ENCODE assay signal across 9 cellular contexts in the genomic region with DNA sequence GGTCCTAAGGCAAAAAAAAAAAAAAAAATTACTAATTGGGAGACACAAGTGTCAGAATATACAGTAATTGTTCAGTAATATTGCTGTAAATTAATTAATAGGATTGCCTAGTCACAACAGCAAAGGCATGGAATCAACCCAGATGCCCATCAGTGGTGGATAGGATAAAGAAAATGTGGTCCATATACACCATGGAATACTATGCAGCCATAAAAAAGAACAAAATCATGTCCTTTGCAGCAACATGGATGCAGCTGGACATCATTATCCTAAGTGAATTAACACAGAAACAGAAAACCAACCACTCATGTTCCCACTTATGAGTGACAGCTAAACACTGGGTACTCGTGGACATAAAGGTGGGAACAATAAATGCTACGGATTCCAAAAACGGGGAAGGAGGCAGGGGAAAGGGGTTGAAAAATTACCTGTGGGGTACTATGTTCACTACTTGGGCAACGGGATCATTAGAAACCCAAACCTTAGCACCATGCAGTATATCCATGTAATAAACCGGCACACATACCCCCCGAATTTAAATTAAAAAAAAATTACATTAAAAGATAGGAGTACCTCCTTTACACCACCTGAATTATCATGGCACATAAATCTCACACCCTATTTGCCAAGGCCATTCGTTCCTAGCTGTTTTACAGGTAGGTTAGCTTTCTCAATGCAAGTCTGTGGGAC. TPM values are rescaled to one million over a fixed set of nuclear protein-coding genes. Genes with fewer than 3 reads are reported as not detected.
DNase-seq lines count a peak whose midpoint lies in the region; ATAC-seq, FAIRE-seq and TF ChIP-seq lines count a peak whose summit lies in the region.
"Had no signal": no experiment of that assay in that cellular context is flagged by ENCODE, and none has a peak within 500 bp of the region (broad histone marks: within the 10 kb centered on the region; RNA-seq: fewer than 3 reads in every experiment).

No MANE protein-coding gene starts in this region.

- peak overlapping the region; percentile 94 for H3K4me3 Mint-ChIP-seq in activated CD4-positive, alpha-beta T cell treated with anti-CD3 and anti-CD28 coated beads, Interleukin-2, amount 10 ng/mL, durations not matched to agents 7 days and 5 days
- H3K4me3 Mint-ChIP-seq in activated naive CD8-positive, alpha-beta T cell, result peak overlapping the region; percentile 98

- peaks cover 20% of the 10 kb centered on the region for H3K4me1 Mint-ChIP-seq in activated CD4-positive, alpha-beta T cell treated with anti-CD3 and anti-CD28 coated beads, Interleukin-2, amount 10 ng/mL, durations not matched to agents 7 days and 5 days
- H3K4me1 Mint-ChIP-seq in activated naive CD8-positive, alpha-beta T cell (ENCODE audit: low read depth), result peaks cover 34% of the 10 kb centered on the region

- no peaks in the 10 kb centered on the region; the same call in 1 of the 2 replicates for H3K9me3 ChIP-seq in HepG2 (ENCODE audit: low read length)
- no peaks in the 10 kb centered on the region for H3K9me3 ChIP-seq in thoracic aorta

- no peaks in the 10 kb centered on the region for H3K27me3 Mint-ChIP-seq in activated CD4-positive, alpha-beta T cell treated with anti-CD3 and anti-CD28 coated beads, Interleukin-2, amount 10 ng/mL, durations not matched to agents 7 days and 5 days
- no peaks in the 10 kb centered on the region for H3K27me3 Mint-ChIP-seq in activated naive CD8-positive, alpha-beta T cell

- CTCF ChIA-PET in activated CD4-positive, alpha-beta T cell treated with anti-CD3 and anti-CD28 coated beads, Interleukin-2, amount 10 ng/mL, durations not matched to agents 7 days and 5 days (lab: Charles Lee), result interaction anchor here (0.6 to 1.6 kb wide), 10 partner anchors 12 to 165 kb away, joined by 3 to 5 read pairs (median 4); no protein-coding TSS in a partner anchor
- CTCF ChIA-PET in HepG2 (lab: Yijun Ruan, JAX; ENCODE audit: low intra/inter-chr PET ratio, low total read pairs), result interaction anchor here (1.1 to 2.2 kb wide), 2 partner anchors 8 to 110 kb away, joined by 3 to 7 read pairs; no protein-coding TSS in a partner anchor

- H3K36me3 ChIP-seq in HepG2 (replicated peaks in 1 of 2; ENCODE audit: control insufficient read depth in 1 of 2, insufficient read depth in 2 of 2, low read length in 2 of 2), result peaks cover 4 to 14% of the 10 kb centered on the region in 2 experiments; a peak in 4 of 5 replicates
- H3K36me3 ChIP-seq in thoracic aorta, result no peaks in the 10 kb centered on the region
- H3K36me3 ChIP-seq: WERI-Rb-1 had no signal

- TF ChIP-seq CTCF in HepG2 (CRISPR knock-in tag; IDR thresholded peaks at IDR 0.05) (no peak), thoracic aorta (IDR thresholded peaks at IDR 0.05) (no peak)

- ATAC-seq in HepG2 (no peak; the same call in 2 of the 3 replicates), thoracic aorta (ENCODE audit: insufficient number of reproducible peaks, low FRiP score, low read depth) (no peak), HG02970 (IDR thresholded peaks at IDR 0.05; ENCODE audit: low FRiP score, unreplicated experiment) (no peak), GM18873 (IDR thresholded peaks at IDR 0.05; ENCODE audit: low FRiP score, unreplicated experiment) (no peak)

- peaks cover 50% of the 10 kb centered on the region for H3K4me1 ChIP-seq in HepG2 (ENCODE audit: insufficient read depth, low read length)
- peaks cover 14 to 23% of the 10 kb centered on the region in 2 donors for H3K4me1 ChIP-seq in thoracic aorta (ENCODE audit: control insufficient read depth in 1 of 2, low read depth in 2 of 2)

- intact Hi-C loops in HepG2 (cut with micrococcal nuclease; ENCODE audit: unreplicated experiment), result no loop called here

- TF ChIP-seq EP300 in HepG2 (IDR thresholded peaks at IDR 0.05; ENCODE audit: low read depth in 2 of 2, low read length in 2 of 2), result no peak
- no peak for TF ChIP-seq EP300 in HepG2 (CRISPR knock-in tag; IDR thresholded peaks at IDR 0.05; ENCODE audit: borderline replicate concordance)

- TF ChIP-seq POLR2A in HepG2 (IDR thresholded peaks at IDR 0.05; ENCODE audit: insufficient read depth in 1 of 2, low read depth in 2 of 2, low read length in 2 of 2), result no peak

- H3K4me3 ChIP-seq in HepG2 (replicated peaks in 1 of 3; ENCODE audit: insufficient read depth in 1 of 3, low read depth in 2 of 3, low read length in 3 of 3), result peak overlapping the region; percentile 77 to 100 (median 82)
- peak overlapping the region; percentile 88 for H3K4me3 ChIP-seq in thoracic aorta

- FAIRE-seq in HepG2 (lab: Jason Lieb, UNC), result no peak

- POLR2A ChIA-PET in activated CD4-positive, alpha-beta T cell treated with anti-CD3 and anti-CD28 coated beads, Interleukin-2, amount 10 ng/mL, durations not matched to agents 7 days and 5 days (lab: Charles Lee), result interaction anchor here (0.7 kb wide), 1 partner anchor 657 kb away, joined by 3 read pairs; no protein-coding TSS in a partner anchor
- POLR2A ChIA-PET in HepG2 (lab: Yijun Ruan, JAX), result interaction anchor here (0.7 to 2.7 kb wide), 14 partner anchors 12 to 706 kb away, joined by 3 to 24 read pairs (median 7); no protein-coding TSS in a partner anchor

- peaks cover 24% of the 10 kb centered on the region; the same call in 1 of the 2 replicates for H4K20me1 ChIP-seq in HepG2 (ENCODE audit: insufficient read depth, low read length)

- 25% methylated on average over 7 of the region's 7 CpGs for WGBS in HepG2 (ENCODE audit: low lambda C conversion rate)

- peak overlapping the region; percentile 89 for H3K4me2 ChIP-seq in HepG2 (ENCODE audit: low read depth, low read length)

- no peak for TF ChIP-seq RAD21 in HepG2 (CRISPR knock-in tag; IDR thresholded peaks at IDR 0.05)

- H3K27ac ChIP-seq in HepG2 (ENCODE audit: extremely low read length, insufficient read depth, low read length) (peak overlapping the region; percentile 97), thoracic aorta (peak overlapping the region; percentile 90 to 99)

- BruUV-seq in HepG2 (replicated peaks; lab: Mats Ljungman, UMichigan), result no TSS peak

- H3K27ac Mint-ChIP-seq in activated CD4-positive, alpha-beta T cell treated with anti-CD3 and anti-CD28 coated beads, Interleukin-2, amount 10 ng/mL, durations not matched to agents 7 days and 5 days, result peak overlapping the region; percentile 100
- H3K27ac Mint-ChIP-seq in activated naive CD8-positive, alpha-beta T cell, result peak overlapping the region; percentile 100

- H3K79me2 ChIP-seq in HepG2 (ENCODE audit: insufficient read depth, low read length), result peaks cover 40% of the 10 kb centered on the region

- H3K9ac ChIP-seq in HepG2 (ENCODE audit: insufficient read depth, low read depth, low read length), result peak overlapping the region; percentile 97; the same call in 1 of the 2 replicates

- no peaks in the 10 kb centered on the region for H3K9me3 Mint-ChIP-seq in activated CD4-positive, alpha-beta T cell treated with anti-CD3 and anti-CD28 coated beads, Interleukin-2, amount 10 ng/mL, durations not matched to agents 7 days and 5 days
- no peaks in the 10 kb centered on the region for H3K9me3 Mint-ChIP-seq in activated naive CD8-positive, alpha-beta T cell (ENCODE audit: low read depth)

- peaks cover 5% of the 10 kb centered on the region for H3K36me3 Mint-ChIP-seq in activated CD4-positive, alpha-beta T cell treated with anti-CD3 and anti-CD28 coated beads, Interleukin-2, amount 10 ng/mL, durations not matched to agents 7 days and 5 days (ENCODE audit: low read depth)
- peaks cover 2% of the 10 kb centered on the region for H3K36me3 Mint-ChIP-seq in activated naive CD8-positive, alpha-beta T cell

- H2AFZ ChIP-seq in HepG2 (ENCODE audit: low read length), result no peak overlapping the region

- DNase-seq in activated CD4-positive, alpha-beta T cell treated with anti-CD3 and anti-CD28 coated beads, Interleukin-2, amount 10 ng/mL, durations not matched to agents 7 days and 5 days, result no peak
- no peak for DNase-seq in activated CD4-positive, alpha-beta T cell treated with anti-CD3 and anti-CD28 coated beads, Interleukin-2, amount 50 U/mL, for 48 hours
- no peak for DNase-seq in HepG2 (ENCODE audit: low spot score)
- no peak for DNase-seq in thoracic aorta (ENCODE audit: low spot score)
- DNase-seq in cerebellum (ENCODE audit: low spot score), result no peak

- in situ Hi-C loops in HepG2 (cut with HindIII; ENCODE audit: extremely low pct_ligation_motif_present, low pct_unique_long_range_greater_than_20kb), result loop anchor here (10.0 to 25.0 kb wide), 2 partner anchors 632 to 1120 kb away; no protein-coding TSS in a partner anchor

- peaks cover 0 to 6% of the 10 kb centered on the region in 2 experiments; a peak in 1 of 5 replicates for H3K27me3 ChIP-seq in HepG2 (ENCODE audit: control insufficient read depth in 1 of 2, insufficient read depth in 2 of 2, low read length in 2 of 2)
- no peaks in the 10 kb centered on the region for H3K27me3 ChIP-seq in thoracic aorta (replicated peaks; ENCODE audit: insufficient read depth)

RNA-seq across cellular contexts. Expression of a gene that starts 0.7 kb away (rescaled TPM):
- 10 to 100 TPM; 26.8 to 27.7 TPM for total RNA-seq in activated CD4-positive, alpha-beta T cell treated with anti-CD3 and anti-CD28 coated beads, Interleukin-2, amount 10 ng/mL, durations not matched to agents 7 days and 5 days
- total RNA-seq in HepG2 (2016; rRNA removed; fragmentation: Illumina TruSeq; extraction: Trizol) (227 and 299 TPM in 2 replicates), thoracic aorta (10 to 100 TPM; 50.5 to 73.2 TPM), cerebellum (56.1 TPM)
- total RNA-seq in HepG2 (2016; cell fraction: cytosol; rRNA removed; fragmentation: Illumina TruSeq; extraction: Trizol; ENCODE audit: low read depth), result 116 and 137 TPM in 2 replicates
- total RNA-seq in HepG2 (2016; cell fraction: insoluble cytoplasmic fraction; rRNA removed; fragmentation: Illumina TruSeq; extraction: Trizol), result 227 and 317 TPM in 2 replicates
- 141 and 157 TPM in 2 replicates for total RNA-seq in HepG2 (2016; cell fraction: membrane; rRNA removed; fragmentation: Illumina TruSeq; extraction: Trizol)
- total RNA-seq in HepG2 (2016; cell fraction: nucleus; rRNA removed; fragmentation: Illumina TruSeq; extraction: Trizol), result 81.8 and 87.1 TPM in 2 replicates
- polyA plus RNA-seq in HepG2 (2011; rRNA removed), result 41.7 and 59.8 TPM in 2 replicates
- polyA plus RNA-seq in HepG2 (2011; cell fraction: cytosol; rRNA removed), result 37.0 and 54.6 TPM in 2 replicates
- 11.6 and 20.3 TPM in 2 replicates for polyA plus RNA-seq in HepG2 (2011; cell fraction: nucleus; rRNA removed)
- polyA plus RNA-seq in HepG2 (2012), result 152 and 165 TPM in 2 replicates
- polyA plus RNA-seq in HepG2 (2016; cell fraction: cytosol; fragmentation: Illumina TruSeq; extraction: Trizol; ENCODE audit: low read depth), result 106 and 114 TPM in 2 replicates
- 248 and 300 TPM in 2 replicates for polyA plus RNA-seq in HepG2 (2016; cell fraction: insoluble cytoplasmic fraction; fragmentation: Illumina TruSeq; extraction: Trizol; ENCODE audit: low read depth)
- polyA plus RNA-seq in HepG2 (2016; cell fraction: membrane; fragmentation: Illumina TruSeq; extraction: Trizol; ENCODE audit: low read depth), result 116 and 120 TPM in 2 replicates
- 122 and 141 TPM in 2 replicates for polyA plus RNA-seq in HepG2 (2016; cell fraction: nucleus; fragmentation: Illumina TruSeq; extraction: Trizol; ENCODE audit: insufficient read depth, low read depth)
- polyA minus RNA-seq in HepG2 (2011; rRNA and poly(A)+ RNA removed; ENCODE audit: low replicate concordance), result 0.28 and 1.1 TPM in 2 replicates
- 31.9 and 32.4 TPM in 2 replicates for polyA minus RNA-seq in HepG2 (2011; cell fraction: cytosol; rRNA and poly(A)+ RNA removed)
- polyA minus RNA-seq in HepG2 (2011; cell fraction: nucleus; rRNA and poly(A)+ RNA removed), result 16.5 and 23.9 TPM in 2 replicates

RNA-seq across cellular contexts. Expression of a gene that starts 33.4 kb away (rescaled TPM):
- not detected for total RNA-seq in activated CD4-positive, alpha-beta T cell treated with anti-CD3 and anti-CD28 coated beads, Interleukin-2, amount 10 ng/mL, durations not matched to agents 7 days and 5 days
- 6.9 and 9.4 TPM in 2 replicates for total RNA-seq in HepG2 (2016; rRNA removed; fragmentation: Illumina TruSeq; extraction: Trizol)
- 67.3 and 73.1 TPM in 2 replicates for total RNA-seq in HepG2 (2016; cell fraction: cytosol; rRNA removed; fragmentation: Illumina TruSeq; extraction: Trizol; ENCODE audit: low read depth)
- 6.1 and 9.5 TPM in 2 replicates for total RNA-seq in HepG2 (2016; cell fraction: insoluble cytoplasmic fraction; rRNA removed; fragmentation: Illumina TruSeq; extraction: Trizol)
- total RNA-seq in HepG2 (2016; cell fraction: membrane; rRNA removed; fragmentation: Illumina TruSeq; extraction: Trizol), result 33.5 and 36.3 TPM in 2 replicates
- total RNA-seq in HepG2 (2016; cell fraction: nucleus; rRNA removed; fragmentation: Illumina TruSeq; extraction: Trizol), result 7.8 and 8.5 TPM in 2 replicates
- 23.7 and 32.7 TPM in 2 replicates for polyA plus RNA-seq in HepG2 (2011; rRNA removed)
- polyA plus RNA-seq in HepG2 (2011; cell fraction: cytosol; rRNA removed), result 15.3 and 17.1 TPM in 2 replicates
- 38.3 and 55.7 TPM in 2 replicates for polyA plus RNA-seq in HepG2 (2011; cell fraction: nucleus; rRNA removed)
- 1.8 and 6.1 TPM in 2 replicates for polyA plus RNA-seq in HepG2 (2012)
- 0.28 and 0.52 TPM in 2 replicates for polyA plus RNA-seq in HepG2 (2016; cell fraction: cytosol; fragmentation: Illumina TruSeq; extraction: Trizol; ENCODE audit: low read depth)
- 2.7 and 3.9 TPM in 2 replicates for polyA plus RNA-seq in HepG2 (2016; cell fraction: insoluble cytoplasmic fraction; fragmentation: Illumina TruSeq; extraction: Trizol; ENCODE audit: low read depth)
- polyA plus RNA-seq in HepG2 (2016; cell fraction: membrane; fragmentation: Illumina TruSeq; extraction: Trizol; ENCODE audit: low read depth), result 0.63 and 1.2 TPM in 2 replicates
- 13.8 and 14.1 TPM in 2 replicates for polyA plus RNA-seq in HepG2 (2016; cell fraction: nucleus; fragmentation: Illumina TruSeq; extraction: Trizol; ENCODE audit: insufficient read depth, low read depth)
- 40.3 TPM in 1 of 2 replicates, not detected in the other for polyA minus RNA-seq in HepG2 (2011; rRNA and poly(A)+ RNA removed; ENCODE audit: low replicate concordance)
- 45.4 and 51.8 TPM in 2 replicates for polyA minus RNA-seq in HepG2 (2011; cell fraction: cytosol; rRNA and poly(A)+ RNA removed)
- 44.9 and 49.7 TPM in 2 replicates for polyA minus RNA-seq in HepG2 (2011; cell fraction: nucleus; rRNA and poly(A)+ RNA removed)
- total RNA-seq in thoracic aorta, result not detected
- total RNA-seq in cerebellum, result 1.1 TPM
